9 cellular contexts compared by ENCODE assay signal in the genomic region with DNA sequence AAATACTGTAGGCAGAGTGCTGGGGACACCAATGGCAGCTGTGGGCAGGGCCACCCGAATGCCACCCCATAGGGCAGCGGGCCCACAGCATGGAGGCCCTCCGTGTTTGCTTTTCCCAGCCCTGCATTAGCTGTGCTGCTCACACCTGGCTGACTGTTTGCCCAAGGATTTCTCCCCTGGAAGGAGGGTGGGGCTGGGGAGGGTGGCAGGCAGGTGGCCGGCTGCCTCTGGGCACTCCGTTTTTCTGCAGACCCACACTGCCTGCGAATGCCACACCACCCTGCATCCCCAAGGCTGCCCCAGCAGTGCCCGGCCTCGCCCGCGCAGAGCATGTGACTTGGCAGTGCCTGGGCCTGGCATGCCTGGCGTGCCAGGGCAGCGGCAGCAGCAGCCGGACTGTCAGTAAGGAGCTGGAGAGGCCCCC. TPM values are rescaled to one million over a fixed set of nuclear protein-coding genes. Genes with fewer than 3 reads are reported as not detected.
DNase-seq lines count a peak whose midpoint lies in the region; ATAC-seq and TF ChIP-seq lines count a peak whose summit lies in the region.
"Had no signal": no experiment of that assay in that cellular context is flagged by ENCODE, and none has a peak within 500 bp of the region (broad histone marks: within the 10 kb centered on the region; RNA-seq: fewer than 3 reads in every experiment).

No MANE protein-coding gene starts in this region.

- ATAC-seq in GM18502 (IDR thresholded peaks at IDR 0.05; ENCODE audit: poor library complexity, unreplicated experiment): no peak
- ATAC-seq: natural killer cell treated with Interleukin-12 subunit alpha and Interleukin-12 subunit beta and Interleukin-15 and Interleukin-18, amount 100 ng/mL, for 72 hours had no signal

- H3K27ac ChIP-seq in prostate gland (peak overlapping the region; percentile 98), trophoblast cell (ENCODE audit: low read depth, low read length) (no peak overlapping the region)

- H3K9ac ChIP-seq in trophoblast cell (ENCODE audit: low read length): no peak overlapping the region

- peaks cover 8% of the 10 kb centered on the region for H3K79me1 ChIP-seq in trophoblast cell (ENCODE audit: low read length)

- no peak overlapping the region for H4K91ac ChIP-seq in trophoblast cell (ENCODE audit: low read depth, low read length)

- no peak overlapping the region for H2AK5ac ChIP-seq in trophoblast cell (ENCODE audit: low read length)

- no peak overlapping the region for H3K14ac ChIP-seq in trophoblast cell (ENCODE audit: low read length)

- no peak overlapping the region for H3K4me3 ChIP-seq in epithelial cell of esophagus (ENCODE audit: low read length)
- no peak overlapping the region for H3K4me3 ChIP-seq in prostate gland
- no peak overlapping the region for H3K4me3 ChIP-seq in trophoblast cell (ENCODE audit: low read depth, low read length)

- H3K4me1 ChIP-seq in prostate gland (replicated peaks) (peaks cover 64% of the 10 kb centered on the region), trophoblast cell (ENCODE audit: control insufficient read depth in 1 of 2, insufficient read depth in 2 of 2, low read length in 2 of 2) (peaks cover 24 to 27% of the 10 kb centered on the region in 2 experiments)

- H3K79me2 ChIP-seq in trophoblast cell (ENCODE audit: control insufficient read depth, insufficient read depth, low read length, poor library complexity): no peaks in the 10 kb centered on the region

- H2BK12ac ChIP-seq in trophoblast cell (ENCODE audit: low read length): no peak overlapping the region

- H2BK120ac ChIP-seq in trophoblast cell (ENCODE audit: insufficient read depth, low read length, poor library complexity): no peak overlapping the region

- 57% methylated on average over 12 of the region's 13 CpGs for WGBS in prostate gland
- WGBS in trophoblast cell (ENCODE audit: extremely low coverage, insufficient coverage, insufficient read length): no CpG with 5 or more reads among the region's 13 CpGs

- H2BK5ac ChIP-seq in trophoblast cell (ENCODE audit: low read depth, low read length, poor library complexity): no peak overlapping the region

- H3K36me3 ChIP-seq in prostate gland: no peaks in the 10 kb centered on the region
- no peaks in the 10 kb centered on the region for H3K36me3 ChIP-seq in trophoblast cell (ENCODE audit: control insufficient read depth in 1 of 2, insufficient read depth in 2 of 2, low read length in 2 of 2)

- TF ChIP-seq CTCF in epithelial cell of esophagus (IDR thresholded peaks at IDR 0.05; ENCODE audit: insufficient read depth, low read depth, low read length, missing control alignments) (no peak), prostate gland (IDR thresholded peaks at IDR 0.05) (no peak)

- no peak overlapping the region for H3K18ac ChIP-seq in trophoblast cell (ENCODE audit: low read length)

- H4K8ac ChIP-seq in trophoblast cell (ENCODE audit: low read depth, low read length): no peak overlapping the region

- no peak overlapping the region for H2AFZ ChIP-seq in trophoblast cell (ENCODE audit: insufficient read depth, low read length, poor library complexity)

- H3K23ac ChIP-seq in trophoblast cell (ENCODE audit: low read length): no peak overlapping the region

- no peak for TF ChIP-seq POLR2A in prostate gland (IDR thresholded peaks at IDR 0.05)

- H3K4me2 ChIP-seq in trophoblast cell (ENCODE audit: low read length): no peak overlapping the region

- H3K4ac ChIP-seq in trophoblast cell (ENCODE audit: low read depth, low read length): no peak overlapping the region

- H3K9me3 ChIP-seq in prostate gland (no peaks in the 10 kb centered on the region), trophoblast cell (ENCODE audit: insufficient read depth, low read depth, low read length) (peaks cover 3% of the 10 kb centered on the region)

- H3K27me3 ChIP-seq in prostate gland (replicated peaks; ENCODE audit: insufficient read depth): no peaks in the 10 kb centered on the region
- no peaks in the 10 kb centered on the region for H3K27me3 ChIP-seq in trophoblast cell (ENCODE audit: insufficient read depth, low read length)

- intact Hi-C loops in prostate gland (cut with DNase I): loop anchor here (5.0 kb wide), 1 partner anchor 33 kb away; no protein-coding TSS in a partner anchor
- intact Hi-C loops in posterior vena cava (cut with DNase I): no loop called here

- H4K12ac ChIP-seq in trophoblast cell (ENCODE audit: low read depth, low read length): no peak overlapping the region

- DNase-seq in DMS53 (lab: John Stamatoyannopoulos, UW): peak; percentile 97
- peak; percentile 20 for DNase-seq in NCI-H526 treated with DMSO at 0.1 percent for 48 hours (lab: John Stamatoyannopoulos, UW)
- DNase-seq in epithelial cell of esophagus (ENCODE audit: low read depth): peak; percentile 37
- peak; percentile 73 for DNase-seq in prostate gland (ENCODE audit: low spot score)
- DNase-seq in MV-4-11 (lab: John Stamatoyannopoulos, UW): no peak
- no peak for DNase-seq in trophoblast cell
- no peak for DNase-seq in posterior vena cava (ENCODE audit: low spot score)

RNA-seq across cellular contexts. Expression of gene DAGLA, which starts 19.6 kb away (rescaled TPM):
- total RNA-seq in prostate gland: 10 to 100 TPM; 10.8 to 12.2 TPM
- polyA plus RNA-seq in trophoblast cell (2013): 1.4 and 1.5 TPM in 2 replicates
- total RNA-seq in posterior vena cava: 1 to 10 TPM; 1.8 to 2.4 TPM

RNA-seq across cellular contexts. Expression of gene MYRF, which starts 52.7 kb away (rescaled TPM):
- total RNA-seq in prostate gland: 1 to 10 TPM in 1 of 2 donors, under 1 TPM in 1; 0.77 to 3.4 TPM
- polyA plus RNA-seq in trophoblast cell (2013): 9.8 and 10.4 TPM in 2 replicates
- 1 to 10 TPM; 3.1 to 3.7 TPM for total RNA-seq in posterior vena cava

Comparison
In these comparisons a context has a peak if more than half of its experiments do, and no peak if none do; other contexts are left out.
1. DNase-seq: peak in DMS53 (single experiment), NCI-H526 treated with DMSO at 0.1 percent for 48 hours (single experiment), epithelial cell of esophagus (single experiment) and prostate gland (single experiment); none in MV-4-11 (single experiment), trophoblast cell (0 of 2) and posterior vena cava (single experiment).